22 cellular contexts compared by ENCODE assay signal in genomic region chr11:106794058-106794457, GRCh38.
"Had no signal": no experiment of that assay in that cellular context is flagged by ENCODE, and none has a peak within 500 bp of the region (broad histone marks: within the 10 kb centered on the region; RNA-seq: fewer than 3 reads in every experiment).

No MANE protein-coding gene starts in this region.

- H3K27ac Mint-ChIP-seq: activated CD4-positive, alpha-beta memory T cell treated with anti-CD3 and anti-CD28 coated beads, Interleukin-2, amount 10 ng/mL, durations not matched to agents 7 days and 5 days; activated CD8-positive, alpha-beta memory T cell treated with anti-CD3 and anti-CD28 coated beads, Interleukin-2, amount 10 ng/mL, durations not matched to agents 7 days and 5 days; activated naive CD8-positive, alpha-beta T cell treated with anti-CD3 and anti-CD28 coated beads for 36 hours; activated T-helper 17 cell treated with anti-CD3 and anti-CD28 coated beads, Interleukin-2, amount 50 U/mL, for 72 hours; progenitor cell of endocrine pancreas; stimulated activated naive CD8-positive, alpha-beta T cell treated with anti-CD3 and anti-CD28 coated beads, Interleukin-15, Interleukin-2, amounts not matched to agents 100 ng/mL and 50 ng/mL, for 24 hours had no signal

- H3K9me3 ChIP-seq: tibial nerve, vagina had no signal

- H3K27me3 ChIP-seq: brain microvascular endothelial cell, right atrium auricular region, tibial nerve, vagina had no signal

- H3K36me3 ChIP-seq: brain microvascular endothelial cell, right atrium auricular region, tibial nerve, vagina had no signal

- H3K4me3 Mint-ChIP-seq: activated CD4-positive, alpha-beta memory T cell treated with anti-CD3 and anti-CD28 coated beads, Interleukin-2, amount 10 ng/mL, durations not matched to agents 7 days and 5 days; activated CD8-positive, alpha-beta memory T cell treated with anti-CD3 and anti-CD28 coated beads, Interleukin-2, amount 10 ng/mL, durations not matched to agents 7 days and 5 days; activated naive CD8-positive, alpha-beta T cell treated with anti-CD3 and anti-CD28 coated beads for 36 hours; activated T-helper 17 cell treated with anti-CD3 and anti-CD28 coated beads, Interleukin-2, amount 50 U/mL, for 72 hours; central memory CD8-positive, alpha-beta T cell; stimulated activated naive CD8-positive, alpha-beta T cell treated with anti-CD3 and anti-CD28 coated beads, Interleukin-15, Interleukin-2, amounts not matched to agents 100 ng/mL and 50 ng/mL, for 24 hours had no signal

- ATAC-seq: activated CD8-positive, alpha-beta memory T cell treated with anti-CD3 and anti-CD28 coated beads, Interleukin-2, amount 10 ng/mL, durations not matched to agents 7 days and 5 days; activated T-helper 17 cell treated with anti-CD3 and anti-CD28 coated beads, Interleukin-2, amount 50 U/mL, for 72 hours; left lobe of liver had no signal

- DNase-seq: activated CD4-positive, alpha-beta memory T cell treated with anti-CD3 and anti-CD28 coated beads, Interleukin-2, amount 10 ng/mL, durations not matched to agents 7 days and 5 days; activated CD4-positive, alpha-beta T cell treated with anti-CD3 and anti-CD28 coated beads for 48 hours; activated CD4-positive, CD25-positive, alpha-beta regulatory T cell; activated CD8-positive, alpha-beta memory T cell treated with anti-CD3 and anti-CD28 coated beads, Interleukin-2, amount 10 ng/mL, durations not matched to agents 7 days and 5 days; activated naive CD4-positive, alpha-beta T cell; activated naive CD8-positive, alpha-beta T cell treated with anti-CD3 and anti-CD28 coated beads for 36 hours; activated T-cell treated with anti-CD3 and anti-CD28 coated beads, Interleukin-2, amount 50 U/mL, for 1 hour; brain microvascular endothelial cell; cortex of kidney; hypothalamus; kidney; midbrain; T1000 had no signal

- H3K4me1 ChIP-seq: right atrium auricular region, tibial nerve, vagina had no signal

- H3K4me3 ChIP-seq: lung, right atrium auricular region, tibial nerve, vagina had no signal

- H3K27me3 Mint-ChIP-seq: activated CD4-positive, alpha-beta memory T cell treated with anti-CD3 and anti-CD28 coated beads, Interleukin-2, amount 10 ng/mL, durations not matched to agents 7 days and 5 days; activated CD8-positive, alpha-beta memory T cell treated with anti-CD3 and anti-CD28 coated beads, Interleukin-2, amount 10 ng/mL, durations not matched to agents 7 days and 5 days; activated naive CD8-positive, alpha-beta T cell treated with anti-CD3 and anti-CD28 coated beads for 36 hours; activated T-helper 17 cell treated with anti-CD3 and anti-CD28 coated beads, Interleukin-2, amount 50 U/mL, for 72 hours; central memory CD8-positive, alpha-beta T cell; progenitor cell of endocrine pancreas; stimulated activated naive CD8-positive, alpha-beta T cell treated with anti-CD3 and anti-CD28 coated beads, Interleukin-15, Interleukin-2, amounts not matched to agents 100 ng/mL and 50 ng/mL, for 24 hours had no signal

- H3K36me3 Mint-ChIP-seq: activated CD8-positive, alpha-beta memory T cell treated with anti-CD3 and anti-CD28 coated beads, Interleukin-2, amount 10 ng/mL, durations not matched to agents 7 days and 5 days; activated naive CD8-positive, alpha-beta T cell treated with anti-CD3 and anti-CD28 coated beads for 36 hours had no signal

- H3K4me1 Mint-ChIP-seq: activated CD4-positive, alpha-beta memory T cell treated with anti-CD3 and anti-CD28 coated beads, Interleukin-2, amount 10 ng/mL, durations not matched to agents 7 days and 5 days; activated CD8-positive, alpha-beta memory T cell treated with anti-CD3 and anti-CD28 coated beads, Interleukin-2, amount 10 ng/mL, durations not matched to agents 7 days and 5 days; activated naive CD8-positive, alpha-beta T cell treated with anti-CD3 and anti-CD28 coated beads for 36 hours; activated T-helper 17 cell treated with anti-CD3 and anti-CD28 coated beads, Interleukin-2, amount 50 U/mL, for 72 hours; central memory CD8-positive, alpha-beta T cell had no signal

- H3K27ac ChIP-seq: brain microvascular endothelial cell, right atrium auricular region, tibial nerve, vagina had no signal
